ENCODE assay signal across 8 cellular contexts in the genomic region with DNA sequence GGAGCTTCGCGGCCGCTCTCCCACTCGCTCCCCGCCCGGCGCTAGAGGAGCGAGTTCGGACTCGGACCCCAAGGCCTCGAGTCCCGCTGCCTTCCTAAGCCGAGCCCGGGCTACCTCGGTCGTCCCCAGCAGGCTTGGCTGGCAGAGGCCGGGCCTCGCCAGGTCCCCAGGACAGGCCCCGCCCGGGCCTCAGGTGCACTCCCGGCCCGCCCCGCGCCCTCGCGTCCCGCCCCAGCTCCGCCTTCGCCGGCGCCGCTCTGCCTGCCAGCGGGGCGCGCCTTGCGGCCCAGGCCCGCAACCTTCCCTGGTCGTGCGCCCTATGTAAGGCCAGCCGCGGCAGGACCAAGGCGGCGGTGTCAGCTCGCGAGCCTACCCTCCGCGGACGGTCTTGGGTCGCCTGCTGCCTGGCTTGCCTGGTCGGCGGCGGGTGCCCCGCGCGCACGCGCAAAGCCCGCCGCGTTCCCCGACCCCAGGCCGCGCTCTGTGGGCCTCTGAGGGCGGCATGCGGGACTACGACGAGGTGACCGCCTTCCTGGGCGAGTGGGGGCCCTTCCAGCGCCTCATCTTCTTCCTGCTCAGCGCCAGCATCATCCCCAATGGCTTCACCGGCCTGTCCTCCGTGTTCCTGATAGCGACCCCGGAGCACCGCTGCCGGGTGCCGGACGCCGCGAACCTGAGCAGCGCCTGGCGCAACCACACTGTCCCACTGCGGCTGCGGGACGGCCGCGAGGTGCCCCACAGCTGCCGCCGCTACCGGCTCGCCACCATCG. TPM values are rescaled to one million over a fixed set of nuclear protein-coding genes. Genes with fewer than 3 reads are reported as not detected.
DNase-seq lines count a peak whose midpoint lies in the region; ATAC-seq and TF ChIP-seq lines count a peak whose summit lies in the region.

TSS of gene SLC22A5 (plus strand) at position 240 of the 770 bp plus-strand sequence. CDS start at position 503, 263 bp downstream.

- peak; percentile 66 for TF ChIP-seq POLR2A in erythroblast (IDR thresholded peaks at IDR 0.05; ENCODE audit: low read length)

- no peak for TF ChIP-seq CTCF in BJ (IDR thresholded peaks at IDR 0.05; ENCODE audit: insufficient read depth, low read depth, low read length)

- no peak for DNase-seq in BJ (ENCODE audit: low read depth)
- peak; percentile 39 to 65 for DNase-seq in NOMO-1 (lab: John Stamatoyannopoulos, UW; ENCODE audit: unreplicated experiment in 2 of 2)
- peak; percentile 57 for DNase-seq in activated T-cell treated with anti-CD3 and anti-CD28 coated beads for 4 hours
- peak; percentile 79 to 82 for DNase-seq in erythroblast (lab: John Stamatoyannopoulos, UW)
- peak; percentile 43 to 48 for DNase-seq in stimulated activated CD8-positive, alpha-beta memory T cell treated with anti-CD3 and anti-CD28 coated beads, Interleukin-7, amount 100 ng/mL, for 48 hours (ENCODE audit: extremely low read depth in 1 of 2, low read depth in 1 of 2)

- no peaks in the 10 kb centered on the region for H3K9me3 ChIP-seq in muscle layer of duodenum (ENCODE audit: control insufficient read depth in 1 of 2, low read length in 2 of 2)

- CTCF ChIA-PET in BJ (lab: Yijun Ruan, JAX): interaction anchor here (0.6 to 2.0 kb wide), 8 partner anchors 39 to 370 kb away, joined by 3 to 8 read pairs (median 4); partner anchors contain the start of gene SLC22A4

- ATAC-seq in GM19035 (IDR thresholded peaks at IDR 0.05; ENCODE audit: unreplicated experiment) (peak; percentile 86), HG03175 (IDR thresholded peaks at IDR 0.05; ENCODE audit: unreplicated experiment) (peak; percentile 89)

- peak within 1 kb of the TSS; percentile 84 for H3K27ac ChIP-seq in muscle layer of duodenum (ENCODE audit: low read length)

- peaks cover 9 to 33% of the 10 kb centered on the region in 2 donors for H3K4me1 ChIP-seq in muscle layer of duodenum (ENCODE audit: control insufficient read depth in 1 of 2, insufficient read depth in 2 of 2, low read length in 2 of 2)

- H3K27me3 ChIP-seq in BJ (ENCODE audit: control insufficient read depth, insufficient read depth, low read length) (no peaks in the 10 kb centered on the region), muscle layer of duodenum (ENCODE audit: low read depth, low read length) (no peaks in the 10 kb centered on the region)

- H3K36me3 ChIP-seq in BJ (ENCODE audit: control insufficient read depth, insufficient read depth, low read length): no peaks in the 10 kb centered on the region
- no peaks in the 10 kb centered on the region for H3K36me3 ChIP-seq in muscle layer of duodenum (ENCODE audit: control insufficient read depth in 1 of 2, insufficient read depth in 2 of 2, low read length in 2 of 2)

- H3K4me3 ChIP-seq in BJ (ENCODE audit: low read depth, low read length) (peak within 1 kb of the TSS; percentile 59), muscle layer of duodenum (ENCODE audit: low read depth in 1 of 2, low read length in 2 of 2) (peak within 1 kb of the TSS; percentile 80 to 81)

- POLR2A ChIA-PET in BJ (lab: Charles Lee): interaction anchor here (0.5 to 0.7 kb wide), 3 partner anchors 105 to 590 kb away, joined by 3 to 5 read pairs (median 4); no protein-coding TSS in a partner anchor

RNA-seq across cellular contexts. Expression of gene SLC22A5, which starts in this region (rescaled TPM):
- polyA plus RNA-seq in BJ (2011; rRNA removed): 9.3 and 13.8 TPM in 2 replicates
- 7.4 and 18.1 TPM in 2 replicates for polyA minus RNA-seq in BJ (2011; rRNA and poly(A)+ RNA removed)
